12 cellular contexts compared by ENCODE assay signal in genomic region chr10:119509909-119510451, GRCh38. TPM values are rescaled to one million over a fixed set of nuclear protein-coding genes. Genes with fewer than 3 reads are reported as not detected.
DNase-seq lines count a peak whose midpoint lies in the region; ATAC-seq and TF ChIP-seq lines count a peak whose summit lies in the region.
"Had no signal": no experiment of that assay in that cellular context is flagged by ENCODE, and none has a peak within 500 bp of the region (broad histone marks: within the 10 kb centered on the region; RNA-seq: fewer than 3 reads in every experiment).

No MANE protein-coding gene starts in this region.

- H3K27me3 ChIP-seq in GM23338 (ENCODE audit: insufficient read depth) (no peaks in the 10 kb centered on the region), gastroesophageal sphincter (no peaks in the 10 kb centered on the region), rectal smooth muscle tissue (ENCODE audit: control insufficient read depth, insufficient read depth, low read length) (no peaks in the 10 kb centered on the region), suprapubic skin (no peaks in the 10 kb centered on the region)
- H3K27me3 ChIP-seq: esophagus squamous epithelium had no signal

- no peak overlapping the region for H3K9ac ChIP-seq in rectal smooth muscle tissue (ENCODE audit: low read length)

- peaks cover 4% of the 10 kb centered on the region for H3K27me3 Mint-ChIP-seq in GM23338 (ENCODE audit: insufficient read depth, low read depth, poor library complexity)

- no peaks in the 10 kb centered on the region; the same call in 1 of the 2 replicates for H4K20me1 ChIP-seq in GM23338 (replicated peaks; ENCODE audit: insufficient read depth)

- H3K9me3 Mint-ChIP-seq in GM23338: no peaks in the 10 kb centered on the region; the same call in 2 of the 3 replicates
- H3K9me3 Mint-ChIP-seq: nephron had no signal

- TF ChIP-seq EP300 in gastroesophageal sphincter (IDR thresholded peaks at IDR 0.05) (no peak), suprapubic skin (IDR thresholded peaks at IDR 0.05) (no peak)

- in situ Hi-C loops in SK-MEL-5 (cut with HindIII; ENCODE audit: low pct_unique_long_range_greater_than_20kb, low sequenced_read_pairs): no loop called here

- peaks cover 5% of the 10 kb centered on the region for H3K4me1 Mint-ChIP-seq in GM23338

- H3K9me3 ChIP-seq in gastroesophageal sphincter: no peaks in the 10 kb centered on the region
- no peaks in the 10 kb centered on the region for H3K9me3 ChIP-seq in suprapubic skin
- H3K9me3 ChIP-seq: esophagus squamous epithelium had no signal

- no peaks in the 10 kb centered on the region for H3F3A ChIP-seq in GM23338 (replicated peaks; ENCODE audit: low read depth)

- no peaks in the 10 kb centered on the region for H3K36me3 Mint-ChIP-seq in GM23338 (ENCODE audit: low read depth)

- peak; percentile 64 for ATAC-seq in GM23338
- ATAC-seq in gastroesophageal sphincter: peak; percentile 63
- no peak for ATAC-seq in GM21717 (IDR thresholded peaks at IDR 0.05; ENCODE audit: unreplicated experiment)
- no peak for ATAC-seq in GM19452 (IDR thresholded peaks at IDR 0.05; ENCODE audit: unreplicated experiment)

- TF ChIP-seq POLR2A in gastroesophageal sphincter (IDR thresholded peaks at IDR 0.05) (no peak), suprapubic skin (IDR thresholded peaks at IDR 0.05) (no peak)

- H3K27ac ChIP-seq in GM23338 (ENCODE audit: low read depth): no peak overlapping the region
- H3K27ac ChIP-seq in gastroesophageal sphincter: no peak overlapping the region
- peak overlapping the region; percentile 1 for H3K27ac ChIP-seq in rectal smooth muscle tissue (ENCODE audit: low read depth, low read length)
- H3K27ac ChIP-seq in suprapubic skin: no peak overlapping the region

- H3K4me3 Mint-ChIP-seq in GM23338: no peak overlapping the region
- H3K4me3 Mint-ChIP-seq: nephron had no signal

- H2AFZ ChIP-seq in GM23338: no peak overlapping the region

- DNase-seq in GM23338 (ENCODE audit: low spot score) (no peak), SK-MEL-5 (ENCODE audit: low read depth, low spot score) (peak; percentile 46), suprapubic skin (ENCODE audit: low spot score in 2 of 2) (no peak), DMS114 treated with DMSO at 0.1 percent for 48 hours (lab: John Stamatoyannopoulos, UW; ENCODE audit: unreplicated experiment) (no peak)
- DNase-seq: esophagus squamous epithelium; NCI-H2081 treated with DMSO at 0.1 percent for 48 hours; NK-92 treated with Interleukin-12 subunit alpha and Interleukin-12 subunit beta, amount 100 ng/mL, for 24 hours had no signal

- no peaks in the 10 kb centered on the region for H3K79me2 ChIP-seq in GM23338 (replicated peaks; ENCODE audit: insufficient read depth)

- no peaks in the 10 kb centered on the region for H3K9me2 ChIP-seq in GM23338 (ENCODE audit: insufficient read depth)

- H3K4me3 ChIP-seq in GM23338: no peak overlapping the region
- H3K4me3 ChIP-seq in gastroesophageal sphincter: no peak overlapping the region
- no peak overlapping the region for H3K4me3 ChIP-seq in rectal smooth muscle tissue (ENCODE audit: low read length)
- H3K4me3 ChIP-seq in suprapubic skin: no peak overlapping the region
- H3K4me3 ChIP-seq: esophagus squamous epithelium had no signal

- no peak for TF ChIP-seq CTCF in GM23338 (conservative IDR thresholded peaks at IDR 0.05; ENCODE audit: low read depth in 2 of 2)
- no peak for TF ChIP-seq CTCF in gastroesophageal sphincter (IDR thresholded peaks at IDR 0.05)
- TF ChIP-seq CTCF in suprapubic skin (IDR thresholded peaks at IDR 0.05): no peak

- WGBS in gastroesophageal sphincter (ENCODE audit: low coverage in 1 of 2), 2 donors: 61 to 72% methylated on average over 8 to 9 of the region's 10 CpGs
- WGBS in suprapubic skin: 53% methylated on average over 10 of the region's 10 CpGs

- no peaks in the 10 kb centered on the region for H3K4me1 ChIP-seq in GM23338 (ENCODE audit: insufficient read depth)
- peaks cover 0 to 25% (median 5%) of the 10 kb centered on the region in 3 donors for H3K4me1 ChIP-seq in gastroesophageal sphincter
- peaks cover 6% of the 10 kb centered on the region for H3K4me1 ChIP-seq in rectal smooth muscle tissue (ENCODE audit: control insufficient read depth, insufficient read depth, low read length)
- peaks cover 18% of the 10 kb centered on the region for H3K4me1 ChIP-seq in suprapubic skin

- no peak overlapping the region; the same call in none of the 2 replicates for H3K27ac Mint-ChIP-seq in GM23338

- no peak overlapping the region for H3K4me2 ChIP-seq in GM23338

- H3K36me3 ChIP-seq in GM23338 (ENCODE audit: insufficient read depth) (no peaks in the 10 kb centered on the region), gastroesophageal sphincter (peaks cover 0 to 57% of the 10 kb centered on the region in 2 donors), rectal smooth muscle tissue (ENCODE audit: control insufficient read depth, insufficient read depth, low read length) (peaks cover 3% of the 10 kb centered on the region), suprapubic skin (peaks cover 4% of the 10 kb centered on the region)

TF ChIP-seq in GM23338, 12 proteins besides CTCF, POLR2A, EP300 and RAD21:
- TF ChIP-seq ETS1 (IDR thresholded peaks at IDR 0.05): no peak
- no peak for TF ChIP-seq EZH2 (IDR thresholded peaks at IDR 0.05; ENCODE audit: low read depth, unreplicated experiment)
- no peak for TF ChIP-seq NANOG (IDR thresholded peaks at IDR 0.05; ENCODE audit: borderline replicate concordance)
- TF ChIP-seq CREB1 (CRISPR knock-in tag; IDR thresholded peaks at IDR 0.05; ENCODE audit: low read depth): no peak
- TF ChIP-seq REST (IDR thresholded peaks at IDR 0.05; ENCODE audit: unreplicated experiment): no peak
- TF ChIP-seq ZNF331 (CRISPR knock-in tag; IDR thresholded peaks at IDR 0.05; ENCODE audit: low read depth): no peak
TF ChIP-seq in GM23338: peak in this region for 0.

RNA-seq across cellular contexts. Expression of gene RGS10, which starts 32.5 kb away (rescaled TPM):
- total RNA-seq in GM23338 (2014; rRNA removed; shearing (Covaris generic)): 16.8 and 18.4 TPM in 2 replicates
- polyA plus RNA-seq in GM23338 (2016; fragmentation: Nextera tagmentation; extraction: Ambion mirVana): 26.8 and 27.5 TPM in 2 replicates
- total RNA-seq in SK-MEL-5 (2014; rRNA removed; shearing (Covaris generic)): 28.3 and 33.1 TPM in 2 replicates
- polyA plus RNA-seq in SK-MEL-5 (2015; cell fraction: cytosol; rRNA removed): 24.4 and 36.4 TPM in 2 replicates
- polyA plus RNA-seq in SK-MEL-5 (2015; cell fraction: nucleus; rRNA removed): 3.3 and 6.9 TPM in 2 replicates
- 10 to 100 TPM; 18.1 to 48.5 (median 33.4) TPM for total RNA-seq in gastroesophageal sphincter
- total RNA-seq in suprapubic skin: 10 to 100 TPM; 15.2 to 27.0 (median 23.0) TPM

Comparison
In these comparisons a context has a peak if more than half of its experiments do, and no peak if none do; other contexts are left out.
1. ATAC-seq: peak in GM23338 (single experiment) and gastroesophageal sphincter (single experiment); none in GM21717 (single experiment) and GM19452 (single experiment).